Comparison of ENCODE assay signal across 30 cellular contexts in the genomic region with DNA sequence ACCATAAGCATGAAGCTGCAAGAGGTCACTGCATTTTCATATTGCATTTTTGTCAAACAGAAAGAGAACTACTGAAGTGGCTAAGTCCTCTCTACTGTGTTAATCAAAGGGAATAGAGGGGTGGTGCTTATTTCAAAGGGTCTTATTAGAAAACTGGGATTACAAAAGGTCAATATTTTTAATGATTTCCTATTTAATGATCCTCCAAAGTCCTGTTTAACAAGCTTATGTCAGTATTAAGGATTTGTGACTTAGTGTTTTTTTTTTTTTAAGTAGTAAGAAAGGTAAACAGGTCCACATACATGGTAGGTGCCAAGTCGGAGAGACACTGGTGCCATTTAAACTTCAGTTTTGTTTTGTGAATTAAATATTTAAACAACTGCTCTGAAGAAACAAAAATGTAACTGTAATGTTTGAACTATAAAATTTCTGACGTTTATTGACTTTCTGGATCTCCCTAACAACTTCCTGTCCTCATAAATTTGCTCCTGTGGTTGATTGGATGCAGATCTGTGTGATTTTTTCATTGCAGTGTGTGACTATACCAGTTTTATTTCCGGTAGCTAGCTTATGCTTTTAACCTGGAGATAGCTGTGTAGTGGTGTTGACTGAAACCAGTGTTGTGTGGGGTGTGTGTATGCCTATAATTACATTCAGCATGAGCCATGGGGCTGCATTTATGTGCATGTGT. TPM values are rescaled to one million over a fixed set of nuclear protein-coding genes. Genes with fewer than 3 reads are reported as not detected.
DNase-seq lines count a peak whose midpoint lies in the region; ATAC-seq, FAIRE-seq and TF ChIP-seq lines count a peak whose summit lies in the region.
"Had no signal": no experiment of that assay in that cellular context is flagged by ENCODE, and none has a peak within 500 bp of the region (broad histone marks: within the 10 kb centered on the region; RNA-seq: fewer than 3 reads in every experiment).

No MANE protein-coding gene starts in this region.

- H3K9me3 Mint-ChIP-seq in stimulated activated effector memory CD8-positive, alpha-beta T cell treated with anti-CD3 and anti-CD28 coated beads, Interleukin-12 subunit alpha, Interleukin-12 subunit beta, amount 100 ng/mL, for 72 hours = no peaks in the 10 kb centered on the region
- H3K9me3 Mint-ChIP-seq: activated CD8-positive, alpha-beta T cell treated with anti-CD3 and anti-CD28 coated beads for 36 hours; activated T-helper 17 cell treated with anti-CD3 and anti-CD28 coated beads, Interleukin-2, amount 50 U/mL, for 72 hours; CD4-positive, alpha-beta T cell; nephron; stimulated activated naive B cell treated with anti-CD40 and anti-IgM and Interleukin-4, amounts not matched to agents 10 μg/mL and 1 μg/mL and 100 μg/mL, for 72 hours; type B pancreatic cell had no signal

- H3K9me3 ChIP-seq in A549 (no peaks in the 10 kb centered on the region), mucosa of descending colon (no peaks in the 10 kb centered on the region), hepatocyte (ENCODE audit: low read depth) (no peaks in the 10 kb centered on the region)
- H3K9me3 ChIP-seq: body of pancreas, HAP-1 had no signal

- in situ Hi-C loops in SK-MEL-5 (cut with HindIII; ENCODE audit: low pct_unique_long_range_greater_than_20kb, low sequenced_read_pairs) = no loop called here

- TF ChIP-seq EP300 in A549 (IDR thresholded peaks at IDR 0.05) = peak in 1 of 2 experiments; percentile 22; a peak in 1 of 5 replicates

- no peaks in the 10 kb centered on the region for H4K20me1 ChIP-seq in hepatocyte (ENCODE audit: insufficient read depth, poor library complexity, severe bottlenecking)

- CTCF ChIA-PET in A549 (lab: Yijun Ruan, JAX) = interaction anchor here (1.0 to 2.5 kb wide), 2 partner anchors 50 to 224 kb away, joined by 3 to 6 read pairs; no protein-coding TSS in a partner anchor

- TF ChIP-seq CTCF in A549 (IDR thresholded peaks at IDR 0.05) (no peak), LNCaP clone FGC (IDR thresholded peaks at IDR 0.05; ENCODE audit: control insufficient read depth, extremely low read depth, insufficient read depth) (no peak), mucosa of descending colon (IDR thresholded peaks at IDR 0.05) (no peak), hepatocyte (IDR thresholded peaks at IDR 0.05; ENCODE audit: poor library complexity) (no peak)

- intact Hi-C loops in mucosa of descending colon (cut with DNase I, micrococcal nuclease) = no loop called here

- H2AFZ ChIP-seq in hepatocyte = no peak overlapping the region

- DNase-seq in A549 (ENCODE audit: low read depth in 1 of 2, low spot score in 1 of 2) (peak in 1 of 2 experiments; percentile 63), LNCaP clone FGC (ENCODE audit: low read depth) (peak; percentile 99), SK-MEL-5 (ENCODE audit: low read depth, low spot score) (peak; percentile 14), mucosa of descending colon (peak in 1 of 3 donors; percentile 52), hepatocyte (ENCODE audit: low spot score) (no peak), cerebellar cortex (ENCODE audit: low spot score) (no peak)
- DNase-seq in stimulated activated effector memory CD8-positive, alpha-beta T cell treated with anti-CD3 and anti-CD28 coated beads, Interleukin-12 subunit alpha, Interleukin-12 subunit beta, amount 100 ng/mL, for 72 hours (ENCODE audit: low spot score in 2 of 2) = no peak
- DNase-seq: activated CD4-positive, alpha-beta T cell treated with anti-CD3 and anti-CD28 coated beads for 1 hour; activated CD8-positive, alpha-beta T cell treated with anti-CD3 and anti-CD28 coated beads for 36 hours; activated naive CD4-positive, alpha-beta T cell treated with anti-CD3 and anti-CD28 coated beads, Interleukin-2, amount 50 U/mL, for 16 hours; body of pancreas; CD4-positive, alpha-beta T cell; cerebellar nuclear complex; dorsolateral prefrontal cortex; Karpas-422; MV-4-11; NCI-H446; NK-92 treated with Interleukin-12 subunit alpha and Interleukin-12 subunit beta, amount 100 ng/mL, for 24 hours; stimulated activated naive B cell treated with anti-CD40 and anti-IgM and Interleukin-4, amounts not matched to agents 10 μg/mL and 1 μg/mL and 100 μg/mL, for 72 hours; substantia nigra had no signal

- no peak for FAIRE-seq in A549 (lab: Jason Lieb, UNC)
- FAIRE-seq: D721Med, frontal cortex, GM12878, HepG2 had no signal

- no peak for TF ChIP-seq RAD21 in A549 (conservative IDR thresholded peaks at IDR 0.05 in 1 of 2, IDR thresholded peaks at IDR 0.05 in 1 of 2)

- 9% methylated on average over 3 of the region's 3 CpGs for WGBS in A549 (ENCODE audit: missing lambda C conversion rate)
- 37% methylated on average over 3 of the region's 3 CpGs for WGBS in hepatocyte (ENCODE audit: low lambda C conversion rate, missing lambda C conversion rate)

- H3K4me3 ChIP-seq in A549 (no peak overlapping the region), LNCaP clone FGC (ENCODE audit: low read depth, low read length) (peak overlapping the region; percentile 24), mucosa of descending colon (no peak overlapping the region), hepatocyte (no peak overlapping the region)
- H3K4me3 ChIP-seq: body of pancreas, dorsolateral prefrontal cortex, GM12878, HAP-1 had no signal

- no peak for TF ChIP-seq POLR2A in A549 (IDR thresholded peaks at IDR 0.05; ENCODE audit: low read length)

- H3K36me3 ChIP-seq in mucosa of descending colon (ENCODE audit: low read depth) (no peaks in the 10 kb centered on the region), hepatocyte (replicated peaks; ENCODE audit: insufficient read depth, low read depth) (no peaks in the 10 kb centered on the region)
- H3K36me3 ChIP-seq: HAP-1 had no signal

- ATAC-seq in A549 (peak; percentile 50 to 64; a peak in 4 of 6 replicates), mucosa of descending colon (peak; percentile 97), GM18858 (IDR thresholded peaks at IDR 0.05; ENCODE audit: unreplicated experiment) (no peak)
- ATAC-seq in stimulated activated effector memory CD8-positive, alpha-beta T cell treated with anti-CD3 and anti-CD28 coated beads, Interleukin-12 subunit alpha, Interleukin-12 subunit beta, amount 100 ng/mL, for 72 hours = no peak
- ATAC-seq: activated CD8-positive, alpha-beta T cell treated with anti-CD3 and anti-CD28 coated beads for 36 hours; activated T-helper 17 cell treated with anti-CD3 and anti-CD28 coated beads, Interleukin-2, amount 50 U/mL, for 72 hours; body of pancreas; GM12878; HepG2; stimulated activated naive B cell treated with anti-CD40 and anti-IgM and Interleukin-4, amounts not matched to agents 10 μg/mL and 1 μg/mL and 100 μg/mL, for 72 hours had no signal

- POLR2A ChIA-PET in A549 (lab: Yijun Ruan, JAX) = no interaction called here

- H3K4me1 Mint-ChIP-seq in stimulated activated effector memory CD8-positive, alpha-beta T cell treated with anti-CD3 and anti-CD28 coated beads, Interleukin-12 subunit alpha, Interleukin-12 subunit beta, amount 100 ng/mL, for 72 hours = no peaks in the 10 kb centered on the region
- H3K4me1 Mint-ChIP-seq: activated T-helper 17 cell treated with anti-CD3 and anti-CD28 coated beads, Interleukin-2, amount 50 U/mL, for 72 hours; stimulated activated naive B cell treated with anti-CD40 and anti-IgM and Interleukin-4, amounts not matched to agents 10 μg/mL and 1 μg/mL and 100 μg/mL, for 72 hours had no signal

- no peaks in the 10 kb centered on the region for H3K36me3 Mint-ChIP-seq in stimulated activated effector memory CD8-positive, alpha-beta T cell treated with anti-CD3 and anti-CD28 coated beads, Interleukin-12 subunit alpha, Interleukin-12 subunit beta, amount 100 ng/mL, for 72 hours
- H3K36me3 Mint-ChIP-seq: stimulated activated naive B cell treated with anti-CD40 and anti-IgM and Interleukin-4, amounts not matched to agents 10 μg/mL and 1 μg/mL and 100 μg/mL, for 72 hours; type B pancreatic cell had no signal

- no peaks in the 10 kb centered on the region for H3K9me2 ChIP-seq in hepatocyte (replicated peaks; ENCODE audit: insufficient read depth)

- H3K27me3 ChIP-seq in hepatocyte = no peaks in the 10 kb centered on the region
- H3K27me3 ChIP-seq: body of pancreas, dorsolateral prefrontal cortex had no signal

- H3K4me2 ChIP-seq in A549 (peak overlapping the region; percentile 53), hepatocyte (no peak overlapping the region)

- no peaks in the 10 kb centered on the region for H3K79me2 ChIP-seq in hepatocyte

- no peak overlapping the region for H3K4me3 Mint-ChIP-seq in stimulated activated effector memory CD8-positive, alpha-beta T cell treated with anti-CD3 and anti-CD28 coated beads, Interleukin-12 subunit alpha, Interleukin-12 subunit beta, amount 100 ng/mL, for 72 hours
- H3K4me3 Mint-ChIP-seq: activated CD8-positive, alpha-beta T cell treated with anti-CD3 and anti-CD28 coated beads for 36 hours; activated T-helper 17 cell treated with anti-CD3 and anti-CD28 coated beads, Interleukin-2, amount 50 U/mL, for 72 hours; CD4-positive, alpha-beta T cell; nephron; stimulated activated naive B cell treated with anti-CD40 and anti-IgM and Interleukin-4, amounts not matched to agents 10 μg/mL and 1 μg/mL and 100 μg/mL, for 72 hours; type B pancreatic cell had no signal

- H3K27ac ChIP-seq in A549 (peak overlapping the region; percentile 57 to 59; a peak in 5 of 6 replicates), hepatocyte (no peak overlapping the region)
- H3K27ac ChIP-seq: body of pancreas, dorsolateral prefrontal cortex had no signal

- H3K4me1 ChIP-seq in A549 = peaks cover 57% of the 10 kb centered on the region
- H3K4me1 ChIP-seq in mucosa of descending colon (ENCODE audit: low read depth) = peaks cover 5% of the 10 kb centered on the region
- peaks cover 22% of the 10 kb centered on the region for H3K4me1 ChIP-seq in hepatocyte (ENCODE audit: insufficient read depth)

- H3K27ac Mint-ChIP-seq in stimulated activated effector memory CD8-positive, alpha-beta T cell treated with anti-CD3 and anti-CD28 coated beads, Interleukin-12 subunit alpha, Interleukin-12 subunit beta, amount 100 ng/mL, for 72 hours = no peak overlapping the region
- H3K27ac Mint-ChIP-seq: activated CD8-positive, alpha-beta T cell treated with anti-CD3 and anti-CD28 coated beads for 36 hours; activated T-helper 17 cell treated with anti-CD3 and anti-CD28 coated beads, Interleukin-2, amount 50 U/mL, for 72 hours; CD4-positive, alpha-beta T cell; stimulated activated naive B cell treated with anti-CD40 and anti-IgM and Interleukin-4, amounts not matched to agents 10 μg/mL and 1 μg/mL and 100 μg/mL, for 72 hours; type B pancreatic cell had no signal

RNA-seq across cellular contexts. Expression of a gene that starts 8.6 kb away (rescaled TPM):
- 10.7 and 18.2 TPM in 2 replicates for polyA plus RNA-seq in A549 (2011; rRNA removed)
- polyA plus RNA-seq in A549 (2012; cell fraction: cytosol; rRNA removed) = 0.95 and 1.6 TPM in 2 replicates
- 6.6 and 7.6 TPM in 2 replicates for polyA plus RNA-seq in A549 (2012; cell fraction: nucleus; rRNA removed)
- polyA plus RNA-seq in A549 (2017; fragmentation: RNase III; extraction: RNeasy Plus Mini Kit Qiagen cat#74134 plus additional on column Dnase treatment) = 1.1 to 1.5 TPM (median 1.2 TPM) in 3 replicates
- polyA minus RNA-seq in A549 (2011; rRNA and poly(A)+ RNA removed) = 49.9 and 64.1 TPM in 2 replicates
- 3.2 and 5.3 TPM in 2 replicates for total RNA-seq in SK-MEL-5 (2014; rRNA removed; shearing (Covaris generic))
- 3.2 and 6.1 TPM in 2 replicates for polyA plus RNA-seq in SK-MEL-5 (2015; cell fraction: cytosol; rRNA removed)
- 12.1 and 33.1 TPM in 2 replicates for polyA plus RNA-seq in SK-MEL-5 (2015; cell fraction: nucleus; rRNA removed)
- 10 to 100 TPM; 13.8 to 38.1 (median 22.2) TPM for total RNA-seq in mucosa of descending colon
- total RNA-seq in hepatocyte = 27.8 and 30.1 TPM in 2 replicates
- 5.2 and 8.9 TPM in 2 replicates for polyA plus RNA-seq in hepatocyte
- total RNA-seq: activated CD8-positive, alpha-beta T cell treated with anti-CD3 and anti-CD28 coated beads for 36 hours; CD4-positive, alpha-beta T cell; lung microvascular endothelial cell had no signal

Comparison
In these comparisons a context has a peak if more than half of its experiments do, and no peak if none do; other contexts are left out.
1. ATAC-seq: peak in A549 (2 of 2) and mucosa of descending colon (single experiment); none in GM18858 (single experiment) and stimulated activated effector memory CD8-positive, alpha-beta T cell treated with anti-CD3 and anti-CD28 coated beads, Interleukin-12 subunit alpha, Interleukin-12 subunit beta, amount 100 ng/mL, for 72 hours (single experiment).
2. DNase-seq: peak in LNCaP clone FGC (single experiment) and SK-MEL-5 (single experiment); none in stimulated activated effector memory CD8-positive, alpha-beta T cell treated with anti-CD3 and anti-CD28 coated beads, Interleukin-12 subunit alpha, Interleukin-12 subunit beta, amount 100 ng/mL, for 72 hours (0 of 2), hepatocyte (single experiment) and cerebellar cortex (single experiment).